Comparison of ENCODE assay signal across 1 cellular context in genomic region chr12:89951050-89951693, GRCh38.
TF ChIP-seq lines count a peak whose summit lies in the region.

No MANE protein-coding gene starts in this region.

TF ChIP-seq in HEK293, 187 proteins besides CTCF, POLR2A, EP300 and RAD21 (continued from another document and continues in another):
- TF ChIP-seq PATZ1 (tag by site-specific recombination; IDR thresholded peaks at IDR 0.05) (0 out of 2 replicates have a peak, but pooled peaks have one; percentile 29), ZNF639 (tag by site-specific recombination; IDR thresholded peaks at IDR 0.05) (peak; percentile 89), REPIN1 (tag by site-specific recombination; IDR thresholded peaks at IDR 0.05; ENCODE audit: low read depth) (no peak), ZNF660 (tag by site-specific recombination; IDR thresholded peaks at IDR 0.05) (peak; percentile 89), FEZF1 (tag by site-specific recombination; IDR thresholded peaks at IDR 0.05) (peak; percentile 81), KLF16 (tag by site-specific recombination; IDR thresholded peaks at IDR 0.05) (no peak), YY2 (tag by site-specific recombination; IDR thresholded peaks at IDR 0.05) (no peak), ZNF366 (tag by site-specific recombination; conservative IDR thresholded peaks at IDR 0.05) (peak; percentile 73), ZNF830 (tag by site-specific recombination; IDR thresholded peaks at IDR 0.05; ENCODE audit: low read depth) (no peak), ZNF560 (tag by site-specific recombination; IDR thresholded peaks at IDR 0.05; ENCODE audit: borderline replicate concordance) (no peak), ZNF404 (tag by site-specific recombination; IDR thresholded peaks at IDR 0.05) (no peak), ZXDB (tag by site-specific recombination; IDR thresholded peaks at IDR 0.05) (peak; percentile 64), ZNF747 (tag by site-specific recombination; IDR thresholded peaks at IDR 0.05) (no peak), ZNF16 (tag by site-specific recombination; IDR thresholded peaks at IDR 0.05; ENCODE audit: low read depth) (no peak), TSHZ1 (tag by site-specific recombination; IDR thresholded peaks at IDR 0.05; ENCODE audit: borderline replicate concordance) (no peak; the same call in 1 of the 2 replicates), GLI2 (tag by site-specific recombination; IDR thresholded peaks at IDR 0.05; ENCODE audit: borderline replicate concordance, low read depth) (peak; percentile 46; the same call in 1 of the 2 replicates), ZNF223 (tag by site-specific recombination; IDR thresholded peaks at IDR 0.05) (no peak), SCRT2 (tag by site-specific recombination; IDR thresholded peaks at IDR 0.05) (no peak), ZNF239 (tag by site-specific recombination; IDR thresholded peaks at IDR 0.05) (no peak), ZNF292 (tag by site-specific recombination; IDR thresholded peaks at IDR 0.05; ENCODE audit: borderline replicate concordance, low read depth) (no peak), ZNF221 (tag by site-specific recombination; IDR thresholded peaks at IDR 0.05; ENCODE audit: borderline replicate concordance) (no peak), ZNF626 (tag by site-specific recombination; IDR thresholded peaks at IDR 0.05) (no peak), ZNF843 (tag by site-specific recombination; IDR thresholded peaks at IDR 0.05) (peak; percentile 82), ZIC2 (tag by site-specific recombination; IDR thresholded peaks at IDR 0.05) (peak; percentile 39; the same call in 1 of the 2 replicates), KLF8 (tag by site-specific recombination; IDR thresholded peaks at IDR 0.05) (peak; percentile 46; the same call in 1 of the 2 replicates), ZNF174 (tag by site-specific recombination; IDR thresholded peaks at IDR 0.05) (no peak), ZNF157 (tag by site-specific recombination; IDR thresholded peaks at IDR 0.05) (no peak), GFI1B (tag by site-specific recombination; IDR thresholded peaks at IDR 0.05) (no peak), ZNF155 (tag by site-specific recombination; IDR thresholded peaks at IDR 0.05) (no peak), AEBP2 (tag by site-specific recombination; IDR thresholded peaks at IDR 0.05; ENCODE audit: borderline replicate concordance) (no peak), SCRT1 (tag by site-specific recombination; IDR thresholded peaks at IDR 0.05; ENCODE audit: borderline replicate concordance) (no peak), ZNF19 (tag by site-specific recombination; IDR thresholded peaks at IDR 0.05; ENCODE audit: low read depth) (no peak), ZBTB7A (tag by site-specific recombination; IDR thresholded peaks at IDR 0.05; ENCODE audit: low read depth) (no peak), PRDM2 (tag by site-specific recombination; IDR thresholded peaks at IDR 0.05; ENCODE audit: borderline replicate concordance) (no peak), ZNF433 (tag by site-specific recombination; IDR thresholded peaks at IDR 0.05; ENCODE audit: low read depth) (no peak), BCL11B (tag by site-specific recombination; IDR thresholded peaks at IDR 0.05; ENCODE audit: low read depth) (no peak), ZNF610 (tag by site-specific recombination; IDR thresholded peaks at IDR 0.05; ENCODE audit: borderline replicate concordance) (no peak), PRDM4 (tag by site-specific recombination; IDR thresholded peaks at IDR 0.05) (peak; percentile 73; the same call in 1 of the 2 replicates), ZNF654 (tag by site-specific recombination; IDR thresholded peaks at IDR 0.05; ENCODE audit: low read depth) (0 out of 2 replicates have a peak, but pooled peaks have one; percentile 2), SALL2 (tag by site-specific recombination; IDR thresholded peaks at IDR 0.05; ENCODE audit: borderline replicate concordance) (no peak), MZF1 (tag by site-specific recombination; IDR thresholded peaks at IDR 0.05; ENCODE audit: borderline replicate concordance) (no peak), HOXD13 (CRISPR knock-in tag; IDR thresholded peaks at IDR 0.05; ENCODE audit: borderline replicate concordance) (no peak), ZBTB11 (tag by site-specific recombination; conservative IDR thresholded peaks at IDR 0.05; ENCODE audit: low read depth) (no peak; the same call in 1 of the 2 replicates)
